16 cellular contexts compared by ENCODE assay signal in the genomic region with DNA sequence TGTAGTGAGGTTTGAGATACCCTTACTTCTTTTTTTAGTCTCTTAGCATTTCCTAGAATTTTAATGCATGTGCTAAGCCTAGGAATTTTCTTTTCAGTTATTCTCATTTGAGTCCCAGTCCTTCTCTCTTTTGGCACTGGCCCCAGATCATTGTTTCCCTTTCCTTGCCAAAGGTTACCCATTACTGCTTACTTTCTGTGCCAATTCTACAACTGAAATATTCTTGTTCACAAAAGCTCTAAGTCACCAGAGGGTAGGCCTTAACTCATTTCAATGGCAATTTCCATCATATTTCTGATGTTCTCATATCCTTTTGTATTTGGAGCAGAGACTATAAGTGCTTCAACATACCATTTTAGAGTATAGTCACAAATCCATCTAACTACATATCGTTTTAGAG.
DNase-seq lines count a peak whose midpoint lies in the region; TF ChIP-seq lines count a peak whose summit lies in the region.
"Had no signal": no experiment of that assay in that cellular context is flagged by ENCODE, and none has a peak within 500 bp of the region (broad histone marks: within the 10 kb centered on the region; RNA-seq: fewer than 3 reads in every experiment).

No MANE protein-coding gene starts in this region.

- H3K9me3 Mint-ChIP-seq in osteocyte (ENCODE audit: unreplicated experiment) = peaks cover 14% of the 10 kb centered on the region

- peaks cover 7% of the 10 kb centered on the region for H3K9me3 ChIP-seq in GM23248 (ENCODE audit: low read depth)
- H3K9me3 ChIP-seq in uterus = no peaks in the 10 kb centered on the region
- H3K9me3 ChIP-seq: ovary, SK-N-SH had no signal

- H3K27me3 ChIP-seq in GM23248 (replicated peaks; ENCODE audit: insufficient read depth) (no peaks in the 10 kb centered on the region), uterus (no peaks in the 10 kb centered on the region)
- H3K27me3 ChIP-seq: hepatocyte, ovary had no signal

- H2AFZ ChIP-seq in GM23248 = peak overlapping the region; percentile 86
- H2AFZ ChIP-seq: hepatocyte had no signal

- H3K4me1 ChIP-seq in GM23248 (ENCODE audit: insufficient read depth) (peaks cover 4% of the 10 kb centered on the region; the same call in 1 of the 2 replicates), uterus (no peaks in the 10 kb centered on the region)
- H3K4me1 ChIP-seq: lower lobe of right lung had no signal

- TF ChIP-seq CTCF in osteocyte (IDR thresholded peaks at IDR 0.05) = no peak
- no peak for TF ChIP-seq CTCF in uterus (IDR thresholded peaks at IDR 0.05)

- H3K9me2 ChIP-seq in GM23248 (ENCODE audit: insufficient read depth) = no peaks in the 10 kb centered on the region
- H3K9me2 ChIP-seq: SK-N-SH had no signal

- H3K4me3 ChIP-seq in GM23248 (no peak overlapping the region), uterus (no peak overlapping the region)
- H3K4me3 ChIP-seq: hepatocyte, lower lobe of right lung, ovary had no signal

- in situ Hi-C loops in GM23248 (cut with MboI) = no loop called here

- H3K36me3 ChIP-seq in GM23248 (ENCODE audit: low read depth) (no peaks in the 10 kb centered on the region), uterus (no peaks in the 10 kb centered on the region)
- H3K36me3 ChIP-seq: lower lobe of right lung, ovary had no signal

- H3K9ac ChIP-seq in GM23248 = no peak overlapping the region
- H3K9ac ChIP-seq: SK-N-SH had no signal

- H3K79me2 ChIP-seq in GM23248 (ENCODE audit: insufficient read depth) = no peaks in the 10 kb centered on the region
- H3K79me2 ChIP-seq: hepatocyte had no signal

- DNase-seq in GM23248 (no peak), NCI-H446 treated with DMSO at 0.1 percent for 48 hours (lab: John Stamatoyannopoulos, UW) (peak; percentile 43), dermis blood vessel endothelial cell (peak; percentile 4), osteocyte (ENCODE audit: extremely low spot score, unreplicated experiment) (no peak), D341Med (ENCODE audit: low spot score) (no peak), DMS79 (lab: John Stamatoyannopoulos, UW) (no peak), uterus (no peak)
- DNase-seq: activated CD4-positive, alpha-beta T cell treated with anti-CD3 and anti-CD28 coated beads for 1 hour; HCEC 1CT; lower lobe of right lung; NCI-H1930; NK-92 treated with Interleukin-12 subunit alpha and Interleukin-12 subunit beta, amount 100 ng/mL, for 24 hours; SK-N-SH; stimulated activated CD4-positive, alpha-beta T cell treated with anti-CD3 and anti-CD28 coated beads, Interleukin-2, amount 100 ng/mL, for 24 hours had no signal

- peaks cover 5% of the 10 kb centered on the region for H3K36me3 Mint-ChIP-seq in osteocyte (ENCODE audit: unreplicated experiment)

- H3K4me1 Mint-ChIP-seq in osteocyte (ENCODE audit: unreplicated experiment) = peaks cover 28% of the 10 kb centered on the region

- peak overlapping the region; percentile 39 for H3K27ac Mint-ChIP-seq in osteocyte (ENCODE audit: unreplicated experiment)

- intact Hi-C loops in uterus (cut with DNase I; ENCODE audit: low total_unique reads) = no loop called here

- no peaks in the 10 kb centered on the region for H3K27me3 Mint-ChIP-seq in osteocyte (ENCODE audit: unreplicated experiment)

- H3K27ac ChIP-seq in GM23248 = 0 out of 2 replicates have a peak overlapping the region, but pooled peaks have one; percentile 9
- H3K27ac ChIP-seq in uterus = no peak overlapping the region
- H3K27ac ChIP-seq: hepatocyte, lower lobe of right lung had no signal

- H3K4me3 Mint-ChIP-seq in osteocyte (ENCODE audit: unreplicated experiment) = no peak overlapping the region

- TF ChIP-seq POLR2A in uterus (IDR thresholded peaks at IDR 0.05) = no peak

- H3F3A ChIP-seq in GM23248 (ENCODE audit: insufficient read depth) = no peaks in the 10 kb centered on the region

- H3K4me2 ChIP-seq in GM23248 (ENCODE audit: unreplicated experiment) = peak overlapping the region; percentile 44
- H3K4me2 ChIP-seq: hepatocyte, SK-N-SH had no signal

- no peaks in the 10 kb centered on the region for H4K20me1 ChIP-seq in GM23248 (ENCODE audit: insufficient read depth)

- 0 to 3% methylated on average over 1 of the region's 1 CpG for WGBS in GM23248 (ENCODE audit: low coverage in 1 of 2, low lambda C conversion rate in 2 of 2, missing lambda C conversion rate in 2 of 2), 2 experiments

Comparison
In these comparisons a context has a peak if more than half of its experiments do, and no peak if none do; other contexts are left out.
1. DNase-seq: peak in NCI-H446 treated with DMSO at 0.1 percent for 48 hours (single experiment) and dermis blood vessel endothelial cell (single experiment); none in GM23248 (single experiment), osteocyte (single experiment), D341Med (single experiment), DMS79 (single experiment) and uterus (0 of 2).